ENCODE assay signal across 9 cellular contexts in genomic region chr21:43362306-43362927, GRCh38.
DNase-seq lines count a peak whose midpoint lies in the region; ATAC-seq and TF ChIP-seq lines count a peak whose summit lies in the region.
"Had no signal": no experiment of that assay in that cellular context is flagged by ENCODE, and none has a peak within 500 bp of the region (broad histone marks: within the 10 kb centered on the region; RNA-seq: fewer than 3 reads in every experiment).

No MANE protein-coding gene starts in this region.

- peaks cover 26% of the 10 kb centered on the region for H3K4me1 ChIP-seq in CD8-positive, alpha-beta memory T cell (ENCODE audit: insufficient read depth, low read length)
- peaks cover 51% of the 10 kb centered on the region for H3K4me1 ChIP-seq in OCI-LY3 (ENCODE audit: low read length)
- H3K4me1 ChIP-seq in gastroesophageal sphincter: peaks cover 0 to 17% (median 0%) of the 10 kb centered on the region in 3 donors

- H3K4me1 Mint-ChIP-seq in CD8-positive, alpha-beta memory T cell: peaks cover 18 to 26% (median 19%) of the 10 kb centered on the region in 3 donors

- H3K27ac ChIP-seq in CD8-positive, alpha-beta memory T cell (ENCODE audit: low read depth, low read length): peak overlapping the region; percentile 68
- H3K27ac ChIP-seq in OCI-LY3 (ENCODE audit: low read length) (peak overlapping the region; percentile 75), gastroesophageal sphincter (peak overlapping the region in 3 of 4 donors; percentile 61 to 78 (median 70))

- H3K9ac ChIP-seq in OCI-LY3 (ENCODE audit: low read length): peak overlapping the region; percentile 71

- peak overlapping the region; percentile 58 for H3K4me3 ChIP-seq in CD8-positive, alpha-beta memory T cell (ENCODE audit: low read length)
- H3K4me3 ChIP-seq in OCI-LY3 (ENCODE audit: low read length) (peak overlapping the region; percentile 72), gastroesophageal sphincter (peak overlapping the region in 1 of 2 donors; percentile 30)

- H3K36me3 Mint-ChIP-seq in CD8-positive, alpha-beta memory T cell: no peaks in the 10 kb centered on the region

- TF ChIP-seq EP300 in gastroesophageal sphincter (IDR thresholded peaks at IDR 0.05): no peak

- ATAC-seq in GM21723 (IDR thresholded peaks at IDR 0.05; ENCODE audit: unreplicated experiment): peak; percentile 27
- peak; percentile 72 for ATAC-seq in gastroesophageal sphincter
- ATAC-seq: HCT116 had no signal

- peak; percentile 73 to 96 (median 89) for DNase-seq in CD8-positive, alpha-beta memory T cell
- DNase-seq in activated gamma-delta T cell (lab: John Stamatoyannopoulos, UW) (peak; percentile 84), pulmonary artery endothelial cell (ENCODE audit: low read depth, low spot score) (peak; percentile 20), ureter (ENCODE audit: low spot score) (peak; percentile 84), HUDEP-2 (lab: John Stamatoyannopoulos, UW; ENCODE audit: unreplicated experiment in 76 of 76) (no peak)

- H3K27me3 ChIP-seq in CD8-positive, alpha-beta memory T cell (ENCODE audit: insufficient read depth, low read length, poor library complexity, severe bottlenecking): no peaks in the 10 kb centered on the region
- H3K27me3 ChIP-seq in OCI-LY3 (ENCODE audit: low read depth, low read length) (no peaks in the 10 kb centered on the region), gastroesophageal sphincter (peaks cover 15% of the 10 kb centered on the region)

- H3K36me3 ChIP-seq in CD8-positive, alpha-beta memory T cell (ENCODE audit: insufficient read depth, low read length): no peaks in the 10 kb centered on the region
- H3K36me3 ChIP-seq in OCI-LY3 (replicated peaks; ENCODE audit: low read depth, low read length): no peaks in the 10 kb centered on the region
- no peaks in the 10 kb centered on the region for H3K36me3 ChIP-seq in gastroesophageal sphincter

- no peaks in the 10 kb centered on the region for H3K9me3 Mint-ChIP-seq in CD8-positive, alpha-beta memory T cell

- no peak for TF ChIP-seq POLR2A in gastroesophageal sphincter (IDR thresholded peaks at IDR 0.05)

- CTCF ChIA-PET in CD8-positive, alpha-beta memory T cell (lab: Charles Lee): no interaction called here

- H4K20me1 ChIP-seq in OCI-LY3 (ENCODE audit: insufficient read depth, low read length): no peaks in the 10 kb centered on the region

- TF ChIP-seq CTCF in OCI-LY3 (IDR thresholded peaks at IDR 0.05; ENCODE audit: low read depth, low read length) (no peak), gastroesophageal sphincter (IDR thresholded peaks at IDR 0.05) (peak in 1 of 4 experiments; percentile 24)

- H2AFZ ChIP-seq in OCI-LY3 (ENCODE audit: low read depth, low read length): peak overlapping the region; percentile 56

- H3K4me3 Mint-ChIP-seq in CD8-positive, alpha-beta memory T cell: peak overlapping the region; percentile 49 to 86 (median 81)

- WGBS in gastroesophageal sphincter (ENCODE audit: low coverage in 1 of 2), 2 donors: 28 to 41% methylated on average over 5 to 6 of the region's 37 CpGs

- H3K27me3 Mint-ChIP-seq in CD8-positive, alpha-beta memory T cell: peaks cover 0 to 8% of the 10 kb centered on the region in 2 donors

- no peaks in the 10 kb centered on the region for H3K9me3 ChIP-seq in CD8-positive, alpha-beta memory T cell (ENCODE audit: low read length)
- H3K9me3 ChIP-seq in OCI-LY3 (ENCODE audit: insufficient read depth, low read length) (no peaks in the 10 kb centered on the region), gastroesophageal sphincter (no peaks in the 10 kb centered on the region)

- no peaks in the 10 kb centered on the region for H3K79me2 ChIP-seq in OCI-LY3 (ENCODE audit: low read length)

- POLR2A ChIA-PET in CD8-positive, alpha-beta memory T cell (lab: Charles Lee): no interaction called here

- H3K27ac Mint-ChIP-seq in CD8-positive, alpha-beta memory T cell: peak overlapping the region; percentile 93 to 100 (median 98)

- peak overlapping the region; percentile 86 for H3K4me2 ChIP-seq in OCI-LY3 (ENCODE audit: low read length)

Comparison
In these comparisons a context has a peak if more than half of its experiments do, and no peak if none do; other contexts are left out.
1. DNase-seq: peak in CD8-positive, alpha-beta memory T cell (5 of 5), activated gamma-delta T cell (single experiment), pulmonary artery endothelial cell (single experiment) and ureter (single experiment); none in HUDEP-2 (0 of 76).
2. Peak in every context shown above with its lines, with median percentiles within 50 percentile points of each other: H3K27ac ChIP-seq.